8 cellular contexts compared by ENCODE assay signal in genomic region chr9:129886226-129887174, GRCh38. TPM values are rescaled to one million over a fixed set of nuclear protein-coding genes. Genes with fewer than 3 reads are reported as not detected.
DNase-seq lines count a peak whose midpoint lies in the region; TF ChIP-seq lines count a peak whose summit lies in the region.

No MANE protein-coding gene starts in this region.

- H3K9me3 Mint-ChIP-seq in T-helper 1 cell treated with Interleukin-12 subunit alpha and Interleukin-12 subunit beta and Interleukin-4 antibody, amounts not matched to agents 30 μg/mL and 1 μg/mL, for 36 hours, result no peaks in the 10 kb centered on the region

- H2BK5ac ChIP-seq in neuronal stem cell (ENCODE audit: low read length), result no peak overlapping the region

- intact Hi-C loops in colonic mucosa (cut with DNase I), result loop anchor here (5.0 to 10.0 kb wide), 3 partner anchors 156 to 348 kb away; partner anchors contain the start of gene FNBP1

- H3K9me3 ChIP-seq in colonic mucosa (no peaks in the 10 kb centered on the region), neuronal stem cell (replicated peaks in 1 of 2; ENCODE audit: control insufficient read depth in 2 of 2, insufficient read depth in 1 of 2, low read depth in 1 of 2, low read length in 2 of 2) (peaks cover 0 to 9% of the 10 kb centered on the region in 2 donors)

- peak overlapping the region; percentile 66 for H2AK5ac ChIP-seq in neuronal stem cell (ENCODE audit: low read depth, low read length)

- no peak overlapping the region for H2BK12ac ChIP-seq in neuronal stem cell (ENCODE audit: low read length)

- H3K9ac ChIP-seq in colonic mucosa (ENCODE audit: low read depth in 2 of 2, low read length in 2 of 2), result peak overlapping the region in 1 of 2 donors; percentile 93
- no peak overlapping the region for H3K9ac ChIP-seq in neuronal stem cell (ENCODE audit: low read depth, low read length, poor library complexity)

- no peak overlapping the region for H4K91ac ChIP-seq in neuronal stem cell (ENCODE audit: low read depth, low read length, poor library complexity)

- DNase-seq in GM12865 (ENCODE audit: low read depth), result peak; percentile 83
- DNase-seq in colonic mucosa, result no peak
- DNase-seq in neuronal stem cell (ENCODE audit: low spot score), result no peak
- no peak for DNase-seq in DMS 273 treated with DMSO at 0.1 percent for 48 hours (lab: John Stamatoyannopoulos, UW)
- DNase-seq in NCI-H1436 treated with DMSO at 0.1 percent for 48 hours (lab: John Stamatoyannopoulos, UW), result no peak
- no peak for DNase-seq in GOT3 (lab: John Stamatoyannopoulos, UW)
- DNase-seq in NCI-H1417 treated with DMSO at 0.1 percent for 48 hours (lab: John Stamatoyannopoulos, UW), result no peak

- no peak overlapping the region for H4K8ac ChIP-seq in neuronal stem cell (ENCODE audit: low read depth, low read length)

- H3K36me3 ChIP-seq in colonic mucosa (no peaks in the 10 kb centered on the region), neuronal stem cell (replicated peaks in 1 of 2; ENCODE audit: control insufficient read depth in 2 of 2, insufficient read depth in 2 of 2, low read length in 2 of 2) (peaks cover 8 to 38% of the 10 kb centered on the region in 2 donors)

- peak overlapping the region; percentile 97 for H3K27ac Mint-ChIP-seq in T-helper 1 cell treated with Interleukin-12 subunit alpha and Interleukin-12 subunit beta and Interleukin-4 antibody, amounts not matched to agents 30 μg/mL and 1 μg/mL, for 36 hours

- H3K27me3 Mint-ChIP-seq in T-helper 1 cell treated with Interleukin-12 subunit alpha and Interleukin-12 subunit beta and Interleukin-4 antibody, amounts not matched to agents 30 μg/mL and 1 μg/mL, for 36 hours (ENCODE audit: low read depth), result no peaks in the 10 kb centered on the region

- H3K79me1 ChIP-seq in neuronal stem cell (ENCODE audit: low read depth, low read length), result no peaks in the 10 kb centered on the region

- peaks cover 51% of the 10 kb centered on the region for H3K4me1 Mint-ChIP-seq in T-helper 1 cell treated with Interleukin-12 subunit alpha and Interleukin-12 subunit beta and Interleukin-4 antibody, amounts not matched to agents 30 μg/mL and 1 μg/mL, for 36 hours (ENCODE audit: low read depth)

- no peak overlapping the region for H3K23ac ChIP-seq in neuronal stem cell (ENCODE audit: low read depth, low read length, poor library complexity)

- H2AFZ ChIP-seq in neuronal stem cell (ENCODE audit: low read length), result no peak overlapping the region

- no peak overlapping the region for H3K4me2 ChIP-seq in neuronal stem cell (ENCODE audit: insufficient read depth, low read length, poor library complexity, severe bottlenecking)

- no peaks in the 10 kb centered on the region for H3K27me3 ChIP-seq in colonic mucosa
- no peaks in the 10 kb centered on the region for H3K27me3 ChIP-seq in neuronal stem cell (ENCODE audit: control insufficient read depth in 3 of 3, insufficient read depth in 3 of 3, low read depth in 1 of 3, low read length in 3 of 3)

- H3K4me3 Mint-ChIP-seq in T-helper 1 cell treated with Interleukin-12 subunit alpha and Interleukin-12 subunit beta and Interleukin-4 antibody, amounts not matched to agents 30 μg/mL and 1 μg/mL, for 36 hours, result peak overlapping the region; percentile 82

- TF ChIP-seq CTCF in GM12865 (IDR thresholded peaks at IDR 0.05; ENCODE audit: insufficient read depth, low read depth, low read length, missing control alignments), result no peak
- no peak for TF ChIP-seq CTCF in colonic mucosa (IDR thresholded peaks at IDR 0.05)

- H2BK120ac ChIP-seq in neuronal stem cell (ENCODE audit: low read depth, low read length), result no peak overlapping the region

- H3K27ac ChIP-seq in colonic mucosa (peak overlapping the region; percentile 81), neuronal stem cell (replicated peaks; ENCODE audit: low read length) (no peak overlapping the region)

- H3K36me3 Mint-ChIP-seq in T-helper 1 cell treated with Interleukin-12 subunit alpha and Interleukin-12 subunit beta and Interleukin-4 antibody, amounts not matched to agents 30 μg/mL and 1 μg/mL, for 36 hours (ENCODE audit: low read depth), result peaks cover 23% of the 10 kb centered on the region

- H3K4me1 ChIP-seq in colonic mucosa (peaks cover 7% of the 10 kb centered on the region), neuronal stem cell (ENCODE audit: control insufficient read depth in 2 of 2, insufficient read depth in 1 of 2, low read depth in 1 of 2, low read length in 2 of 2) (peaks cover 16 to 25% of the 10 kb centered on the region in 2 donors)

- no peak overlapping the region for H3K18ac ChIP-seq in neuronal stem cell (ENCODE audit: low read length)

- H2BK15ac ChIP-seq in neuronal stem cell (ENCODE audit: low read length), result peak overlapping the region; percentile 2

- H3K4ac ChIP-seq in neuronal stem cell (ENCODE audit: low read length), result no peak overlapping the region

- no peak overlapping the region for H3K14ac ChIP-seq in neuronal stem cell (ENCODE audit: low read length)

- H3K4me3 ChIP-seq in GM12865 (ENCODE audit: low read depth, low read length), result peak overlapping the region; percentile 75
- H3K4me3 ChIP-seq in colonic mucosa, result peak overlapping the region; percentile 34
- H3K4me3 ChIP-seq in neuronal stem cell (ENCODE audit: low read length in 2 of 2), result no peak overlapping the region

- no CpG with 5 or more reads among the region's 20 CpGs for WGBS in neuronal stem cell (ENCODE audit: extremely low coverage in 2 of 2, insufficient read length in 2 of 2, insufficient replicate concordance in 1 of 2), 2 donors

RNA-seq across cellular contexts. Expression of gene USP20, which starts 51.2 kb away (rescaled TPM):
- 10 to 100 TPM; 14.7 to 20.0 TPM for total RNA-seq in colonic mucosa
- polyA plus RNA-seq in neuronal stem cell (2013, experiment 1 of 2), result 11.8 TPM
- polyA plus RNA-seq in neuronal stem cell (2013, experiment 2 of 2), result 10.9 TPM

RNA-seq across cellular contexts. Expression of gene C9orf78, which starts 51.4 kb away (rescaled TPM):
- total RNA-seq in colonic mucosa, result 10 to 100 TPM; 38.7 to 45.5 TPM
- 37.6 TPM for polyA plus RNA-seq in neuronal stem cell (2013, experiment 1 of 2)
- 36.0 TPM for polyA plus RNA-seq in neuronal stem cell (2013, experiment 2 of 2)

Comparison
In these comparisons a context has a peak if more than half of its experiments do, and no peak if none do; other contexts are left out.
1. H3K4me3 ChIP-seq: peak in GM12865 (single experiment) and colonic mucosa (single experiment); none in neuronal stem cell (0 of 2).